12 cellular contexts compared by ENCODE assay signal in genomic region chr5:77144837-77145139, GRCh38. TPM values are rescaled to one million over a fixed set of nuclear protein-coding genes. Genes with fewer than 3 reads are reported as not detected.
DNase-seq lines count a peak whose midpoint lies in the region; ATAC-seq, FAIRE-seq and TF ChIP-seq lines count a peak whose summit lies in the region.
"Had no signal": no experiment of that assay in that cellular context is flagged by ENCODE, and none has a peak within 500 bp of the region (broad histone marks: within the 10 kb centered on the region; RNA-seq: fewer than 3 reads in every experiment).

No MANE protein-coding gene starts in this region.

- no peaks in the 10 kb centered on the region for H4K20me1 ChIP-seq in HepG2 (ENCODE audit: insufficient read depth, low read length)

- POLR2A ChIA-PET in HepG2 (lab: Yijun Ruan, JAX) = no interaction called here

- H3K9me3 ChIP-seq in HepG2 (ENCODE audit: low read length) (no peaks in the 10 kb centered on the region), right lobe of liver (no peaks in the 10 kb centered on the region)
- H3K9me3 ChIP-seq: Caco-2 had no signal

- no TSS peak for BruUV-seq in HepG2 (replicated peaks; lab: Mats Ljungman, UMichigan)

- no peaks in the 10 kb centered on the region for H3K27me3 Mint-ChIP-seq in type B pancreatic cell

- CTCF ChIA-PET in HepG2 (lab: Yijun Ruan, JAX; ENCODE audit: low intra/inter-chr PET ratio, low total read pairs) = interaction anchor here (1.7 to 2.3 kb wide), 3 partner anchors 94 to 348 kb away, joined by 4 to 14 read pairs (median 13); partner anchors contain the start of gene WDR41

- FAIRE-seq in HepG2 (lab: Jason Lieb, UNC) (no peak), frontal cortex (lab: Jason Lieb, UNC) (peak; percentile 86)

- no peaks in the 10 kb centered on the region for H3K36me3 ChIP-seq in HepG2 (replicated peaks in 1 of 2; ENCODE audit: control insufficient read depth in 1 of 2, insufficient read depth in 2 of 2, low read length in 2 of 2)
- H3K36me3 ChIP-seq in right lobe of liver = no peaks in the 10 kb centered on the region

- no peak overlapping the region for H2AFZ ChIP-seq in HepG2 (ENCODE audit: low read length)

- H3K9me3 Mint-ChIP-seq in type B pancreatic cell = peaks cover 4% of the 10 kb centered on the region

- H3K4me1 Mint-ChIP-seq in type B pancreatic cell (ENCODE audit: unreplicated experiment) = peaks cover 6% of the 10 kb centered on the region

- H3K4me2 ChIP-seq in HepG2 (ENCODE audit: low read depth, low read length) = no peak overlapping the region

- no peak overlapping the region for H3K4me3 ChIP-seq in HepG2 (replicated peaks in 1 of 3; ENCODE audit: insufficient read depth in 1 of 3, low read depth in 2 of 3, low read length in 3 of 3)
- no peak overlapping the region for H3K4me3 ChIP-seq in right lobe of liver

- TF ChIP-seq RAD21 in HepG2 (CRISPR knock-in tag; IDR thresholded peaks at IDR 0.05) = no peak

- TF ChIP-seq CTCF in HepG2 (CRISPR knock-in tag; IDR thresholded peaks at IDR 0.05) (no peak), right lobe of liver (IDR thresholded peaks at IDR 0.05) (peak in 1 of 4 donors; percentile 0), VCaP (conservative IDR thresholded peaks at IDR 0.05) (peak; percentile 54), type B pancreatic cell (conservative IDR thresholded peaks at IDR 0.05) (peak; percentile 2)

- H3K79me2 ChIP-seq in HepG2 (ENCODE audit: insufficient read depth, low read length) = no peaks in the 10 kb centered on the region

- DNase-seq in HepG2 (ENCODE audit: low spot score) (no peak), right lobe of liver (no peak), frontal cortex (ENCODE audit: low spot score in 2 of 2) (no peak), type B pancreatic cell (ENCODE audit: extremely low spot score, unreplicated experiment) (no peak)
- no peak for DNase-seq in activated naive CD4-positive, alpha-beta T cell treated with Interleukin-2 at 50 U/mL for 16 hours
- no peak for DNase-seq in NK-92 treated with Interleukin-12 subunit alpha and Interleukin-12 subunit beta, amount 100 ng/mL, for 24 hours (lab: John Stamatoyannopoulos, UW)
- DNase-seq: NCI-H187 treated with DMSO at 0.1 percent for 48 hours, SIG-M5 had no signal

- WGBS in HepG2 (ENCODE audit: low lambda C conversion rate) = 7% methylated on average over 1 of the region's 1 CpG
- WGBS in right lobe of liver (ENCODE audit: insufficient coverage, low coverage, low lambda C conversion rate, missing lambda C conversion rate) = 52% methylated on average over 1 of the region's 1 CpG

- H3K9ac ChIP-seq in HepG2 (ENCODE audit: insufficient read depth, low read depth, low read length) = no peak overlapping the region

- no peaks in the 10 kb centered on the region for H3K36me3 Mint-ChIP-seq in type B pancreatic cell

- in situ Hi-C loops in HepG2 (cut with HindIII; ENCODE audit: extremely low pct_ligation_motif_present, low pct_unique_long_range_greater_than_20kb) = loop anchor here (5.0 kb wide), 2 partner anchors 93 to 348 kb away; partner anchors contain the start of gene WDR41

- H3K4me1 ChIP-seq in HepG2 (ENCODE audit: insufficient read depth, low read length) (no peaks in the 10 kb centered on the region), right lobe of liver (no peaks in the 10 kb centered on the region)
- H3K4me1 ChIP-seq: Caco-2 had no signal

- no peak for TF ChIP-seq EP300 in HepG2 (IDR thresholded peaks at IDR 0.05; ENCODE audit: low read depth in 2 of 2, low read length in 2 of 2)
- TF ChIP-seq EP300 in HepG2 (CRISPR knock-in tag; IDR thresholded peaks at IDR 0.05; ENCODE audit: borderline replicate concordance) = no peak

- H3K27ac Mint-ChIP-seq in type B pancreatic cell = peak overlapping the region; percentile 0

- ATAC-seq in HepG2 (no peak), right lobe of liver (no peak), GM19452 (IDR thresholded peaks at IDR 0.05; ENCODE audit: unreplicated experiment) (no peak)

- H3K27me3 ChIP-seq in HepG2 (ENCODE audit: control insufficient read depth in 1 of 2, insufficient read depth in 2 of 2, low read length in 2 of 2) (no peaks in the 10 kb centered on the region), right lobe of liver (no peaks in the 10 kb centered on the region)

- no peak for TF ChIP-seq POLR2A in HepG2 (IDR thresholded peaks at IDR 0.05; ENCODE audit: insufficient read depth in 1 of 2, low read depth in 2 of 2, low read length in 2 of 2)
- no peak for TF ChIP-seq POLR2A in right lobe of liver (IDR thresholded peaks at IDR 0.05)

- no peak overlapping the region for H3K4me3 Mint-ChIP-seq in type B pancreatic cell

- H3K27ac ChIP-seq in HepG2 (ENCODE audit: extremely low read length, insufficient read depth, low read length) (no peak overlapping the region), right lobe of liver (no peak overlapping the region), VCaP (no peak overlapping the region)
- H3K27ac ChIP-seq: HL-60 had no signal

- intact Hi-C loops in HepG2 (cut with micrococcal nuclease; ENCODE audit: unreplicated experiment) = loop anchor here (1.0 to 5.0 kb wide), 3 partner anchors 95 to 348 kb away; partner anchors contain the start of gene WDR41
- intact Hi-C loops in right lobe of liver (cut with DNase I) = no loop called here

TF ChIP-seq in HepG2, 621 proteins besides CTCF, POLR2A, EP300 and RAD21:
- TF ChIP-seq ZNF263 (CRISPR knock-in tag; IDR thresholded peaks at IDR 0.05) = no peak
- TF ChIP-seq SRSF1 (optimal IDR thresholded peaks at IDR 0.05; ENCODE audit: low read depth, low read length) = no peak
- 0 out of 2 replicates have a peak, but pooled peaks have one; percentile 5 for TF ChIP-seq KAT8 (CRISPR knock-in tag; IDR thresholded peaks at IDR 0.05)
- TF ChIP-seq REPIN1 (CRISPR knock-in tag; IDR thresholded peaks at IDR 0.05; ENCODE audit: borderline replicate concordance, low read depth) = no peak
TF ChIP-seq in HepG2: peak in this region for 1.

RNA-seq across cellular contexts. Expression of gene ZBED3, which starts 57.7 kb away (rescaled TPM):
- total RNA-seq in HepG2 (2016; rRNA removed; fragmentation: Illumina TruSeq; extraction: Trizol) = 2.3 and 3.1 TPM in 2 replicates
- 0.20 and 0.53 TPM in 2 replicates for total RNA-seq in HepG2 (2016; cell fraction: cytosol; rRNA removed; fragmentation: Illumina TruSeq; extraction: Trizol; ENCODE audit: low read depth)
- total RNA-seq in HepG2 (2016; cell fraction: insoluble cytoplasmic fraction; rRNA removed; fragmentation: Illumina TruSeq; extraction: Trizol) = 2.0 and 2.4 TPM in 2 replicates
- 1.4 and 1.5 TPM in 2 replicates for total RNA-seq in HepG2 (2016; cell fraction: membrane; rRNA removed; fragmentation: Illumina TruSeq; extraction: Trizol)
- 5.1 and 6.3 TPM in 2 replicates for total RNA-seq in HepG2 (2016; cell fraction: nucleus; rRNA removed; fragmentation: Illumina TruSeq; extraction: Trizol)
- polyA plus RNA-seq in HepG2 (2011; rRNA removed) = 7.6 and 8.1 TPM in 2 replicates
- 4.7 and 6.2 TPM in 2 replicates for polyA plus RNA-seq in HepG2 (2011; cell fraction: cytosol; rRNA removed)
- 4.6 and 6.0 TPM in 2 replicates for polyA plus RNA-seq in HepG2 (2011; cell fraction: nucleus; rRNA removed)
- 3.8 and 5.2 TPM in 2 replicates for polyA plus RNA-seq in HepG2 (2012)
- polyA plus RNA-seq in HepG2 (2016; cell fraction: cytosol; fragmentation: Illumina TruSeq; extraction: Trizol; ENCODE audit: low read depth) = 1.1 and 1.8 TPM in 2 replicates
- 11.7 and 16.1 TPM in 2 replicates for polyA plus RNA-seq in HepG2 (2016; cell fraction: insoluble cytoplasmic fraction; fragmentation: Illumina TruSeq; extraction: Trizol; ENCODE audit: low read depth)
- 4.1 and 4.6 TPM in 2 replicates for polyA plus RNA-seq in HepG2 (2016; cell fraction: membrane; fragmentation: Illumina TruSeq; extraction: Trizol; ENCODE audit: low read depth)
- polyA plus RNA-seq in HepG2 (2016; cell fraction: nucleus; fragmentation: Illumina TruSeq; extraction: Trizol; ENCODE audit: insufficient read depth, low read depth) = 16.2 and 16.8 TPM in 2 replicates
- polyA minus RNA-seq in HepG2 (2011; rRNA and poly(A)+ RNA removed; ENCODE audit: low replicate concordance) = 8.2 and 20.9 TPM in 2 replicates
- 2.1 and 2.5 TPM in 2 replicates for polyA minus RNA-seq in HepG2 (2011; cell fraction: cytosol; rRNA and poly(A)+ RNA removed)
- 6.3 and 6.8 TPM in 2 replicates for polyA minus RNA-seq in HepG2 (2011; cell fraction: nucleus; rRNA and poly(A)+ RNA removed)
- 10 to 100 TPM in 3 of 6 experiments, 1 to 10 TPM in 3; 3.6 to 29.4 (median 11.0) TPM for total RNA-seq in right lobe of liver
- total RNA-seq in frontal cortex = 1.6 TPM
- 12.5 and 15.4 TPM in 2 replicates for total RNA-seq in type B pancreatic cell (ENCODE audit: low replicate concordance)
